Comparison of ENCODE assay signal across 11 cellular contexts in genomic region chr11:60209977-60210376, GRCh38. TPM values are rescaled to one million over a fixed set of nuclear protein-coding genes. Genes with fewer than 3 reads are reported as not detected.
"Had no signal": no experiment of that assay in that cellular context is flagged by ENCODE, and none has a peak within 500 bp of the region (broad histone marks: within the 10 kb centered on the region; RNA-seq: fewer than 3 reads in every experiment).

No MANE protein-coding gene starts in this region.

- ATAC-seq: GM23338, HCT116 had no signal

- H3K9me3 ChIP-seq: HAP-1 had no signal

- DNase-seq: GM23248, GOT3, H7, H9, HCEC 1CT, HFFc6 had no signal

- H2AFZ ChIP-seq: GM23248, GM23338 had no signal

- H3K4me3 ChIP-seq: GM23248, GM23338, HAP-1 had no signal

- FAIRE-seq: H54 had no signal

- H3K27ac ChIP-seq: GM23248 had no signal

- H3K9ac ChIP-seq: GM23248 had no signal

- H3K36me3 ChIP-seq: HAP-1 had no signal

RNA-seq across cellular contexts. Expression of gene MS4A6A, which starts 27.1 kb away (rescaled TPM):
- total RNA-seq: GM23248, GM23338, H4, H7, H9, HFFc6 had no signal
- polyA plus RNA-seq: GM23248, GM23338 had no signal

RNA-seq across cellular contexts. Expression of gene MS4A4E, which starts 33.0 kb away (rescaled TPM):
- total RNA-seq: GM23248, GM23338, H4, H7, HFFc6 had no signal
- polyA plus RNA-seq: GM23248, GM23338 had no signal
